1 cellular context compared by ENCODE assay signal in genomic region chr11:111334495-111335123, GRCh38.
A peak's percentile ranks its signal among the peaks of the same experiment; 100 is the strongest.
TF ChIP-seq lines count a peak whose summit lies in the region.

No MANE protein-coding gene starts in this region.

TF ChIP-seq in HepG2, 621 proteins besides CTCF, POLR2A, EP300 and RAD21 (continued from another document and continues in another):
- TF ChIP-seq ZMYM3 (CRISPR knock-in tag; IDR thresholded peaks at IDR 0.05) (peak; percentile 80), ZNF335 (CRISPR knock-in tag; IDR thresholded peaks at IDR 0.05) (no peak), MTA1 (CRISPR knock-in tag; IDR thresholded peaks at IDR 0.05; ENCODE audit: borderline replicate concordance) (peak; percentile 78; the same call in 1 of the 2 replicates), ZBTB8A (CRISPR knock-in tag; IDR thresholded peaks at IDR 0.05; ENCODE audit: borderline replicate concordance, low read depth) (no peak), AKAP8 (CRISPR knock-in tag; IDR thresholded peaks at IDR 0.05) (no peak), FOSL1 (CRISPR knock-in tag; IDR thresholded peaks at IDR 0.05; ENCODE audit: borderline replicate concordance) (no peak; the same call in 1 of the 2 replicates), PLSCR1 (CRISPR knock-in tag; IDR thresholded peaks at IDR 0.05; ENCODE audit: borderline replicate concordance) (no peak), HOXD1 (CRISPR knock-in tag; IDR thresholded peaks at IDR 0.05) (0 out of 2 replicates have a peak, but pooled peaks have one; percentile 27), SATB2 (CRISPR knock-in tag; IDR thresholded peaks at IDR 0.05) (no peak), CBX1 (IDR thresholded peaks at IDR 0.05; ENCODE audit: low read depth) (no peak), TSC22D2 (CRISPR knock-in tag; IDR thresholded peaks at IDR 0.05; ENCODE audit: borderline replicate concordance) (no peak), ZFY (CRISPR knock-in tag; IDR thresholded peaks at IDR 0.05) (peak; percentile 75), HNRNPL (IDR thresholded peaks at IDR 0.05; ENCODE audit: low read depth, low read length) (0 out of 2 replicates have a peak, but pooled peaks have one; percentile 20), ZNF672 (CRISPR knock-in tag; IDR thresholded peaks at IDR 0.05) (no peak), SRSF1 (optimal IDR thresholded peaks at IDR 0.05; ENCODE audit: low read depth, low read length) (no peak), ZNF709 (CRISPR knock-in tag; IDR thresholded peaks at IDR 0.05) (no peak; the same call in 1 of the 2 replicates), LRRFIP1 (CRISPR knock-in tag; conservative IDR thresholded peaks at IDR 0.05) (no peak), SIX1 (CRISPR knock-in tag; IDR thresholded peaks at IDR 0.05; ENCODE audit: borderline replicate concordance) (no peak; the same call in 1 of the 2 replicates), NFYB (CRISPR knock-in tag; IDR thresholded peaks at IDR 0.05) (no peak), MLLT10 (CRISPR knock-in tag; IDR thresholded peaks at IDR 0.05) (no peak), TFDP1 (CRISPR knock-in tag; IDR thresholded peaks at IDR 0.05; ENCODE audit: borderline replicate concordance) (peak; percentile 57; the same call in 1 of the 2 replicates), HOXA7 (CRISPR knock-in tag; IDR thresholded peaks at IDR 0.05) (no peak), HHEX (CRISPR knock-in tag; IDR thresholded peaks at IDR 0.05) (peak; percentile 14; the same call in 1 of the 2 replicates), ZNF10 (CRISPR knock-in tag; IDR thresholded peaks at IDR 0.05; ENCODE audit: borderline replicate concordance, low read depth) (no peak), ATAD3A (CRISPR knock-in tag; IDR thresholded peaks at IDR 0.05) (no peak), SP4 (CRISPR knock-in tag; IDR thresholded peaks at IDR 0.05) (peak; percentile 56; the same call in 1 of the 2 replicates), ZNF557 (CRISPR knock-in tag; IDR thresholded peaks at IDR 0.05) (peak; percentile 53; the same call in 1 of the 2 replicates), HBP1 (CRISPR knock-in tag; IDR thresholded peaks at IDR 0.05; ENCODE audit: low read depth) (no peak), ZGPAT (CRISPR knock-in tag; IDR thresholded peaks at IDR 0.05) (peak; percentile 93), RELA (CRISPR knock-in tag; IDR thresholded peaks at IDR 0.05) (no peak), RBM39 (IDR thresholded peaks at IDR 0.05; ENCODE audit: low read depth, low read length, poor library complexity, severe bottlenecking) (no peak), ZKSCAN5 (CRISPR knock-in tag; IDR thresholded peaks at IDR 0.05) (peak; percentile 21; the same call in 1 of the 2 replicates), TRIM24 (CRISPR knock-in tag; IDR thresholded peaks at IDR 0.05) (no peak), ZNF740 (CRISPR knock-in tag; IDR thresholded peaks at IDR 0.05) (no peak)
- TF ChIP-seq, protein P1, sequence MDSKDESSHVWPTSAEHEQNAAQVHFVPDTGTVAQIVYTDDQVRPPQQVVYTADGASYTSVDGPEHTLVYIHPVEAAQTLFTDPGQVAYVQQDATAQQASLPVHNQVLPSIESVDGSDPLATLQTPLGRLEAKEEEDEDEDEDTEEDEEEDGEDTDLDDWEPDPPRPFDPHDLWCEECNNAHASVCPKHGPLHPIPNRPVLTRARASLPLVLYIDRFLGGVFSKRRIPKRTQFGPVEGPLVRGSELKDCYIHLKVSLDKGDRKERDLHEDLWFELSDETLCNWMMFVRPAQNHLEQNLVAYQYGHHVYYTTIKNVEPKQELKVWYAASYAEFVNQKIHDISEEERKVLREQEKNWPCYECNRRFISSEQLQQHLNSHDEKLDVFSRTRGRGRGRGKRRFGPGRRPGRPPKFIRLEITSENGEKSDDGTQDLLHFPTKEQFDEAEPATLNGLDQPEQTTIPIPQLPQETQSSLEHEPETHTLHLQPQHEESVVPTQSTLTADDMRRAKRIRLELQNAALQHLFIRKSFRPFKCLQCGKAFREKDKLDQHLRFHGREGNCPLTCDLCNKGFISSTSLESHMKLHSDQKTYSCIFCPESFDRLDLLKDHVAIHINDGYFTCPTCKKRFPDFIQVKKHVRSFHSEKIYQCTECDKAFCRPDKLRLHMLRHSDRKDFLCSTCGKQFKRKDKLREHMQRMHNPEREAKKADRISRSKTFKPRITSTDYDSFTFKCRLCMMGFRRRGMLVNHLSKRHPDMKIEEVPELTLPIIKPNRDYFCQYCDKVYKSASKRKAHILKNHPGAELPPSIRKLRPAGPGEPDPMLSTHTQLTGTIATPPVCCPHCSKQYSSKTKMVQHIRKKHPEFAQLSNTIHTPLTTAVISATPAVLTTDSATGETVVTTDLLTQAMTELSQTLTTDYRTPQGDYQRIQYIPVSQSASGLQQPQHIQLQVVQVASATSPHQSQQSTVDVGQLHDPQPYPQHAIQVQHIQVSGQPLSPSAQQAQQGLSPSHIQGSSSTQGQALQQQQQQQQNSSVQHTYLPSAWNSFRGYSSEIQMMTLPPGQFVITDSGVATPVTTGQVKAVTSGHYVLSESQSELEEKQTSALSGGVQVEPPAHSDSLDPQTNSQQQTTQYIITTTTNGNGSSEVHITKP (CRISPR knock-in tag; IDR thresholded peaks at IDR 0.05; ENCODE audit: low read depth), result peak; percentile 68
- TF ChIP-seq, protein P2, sequence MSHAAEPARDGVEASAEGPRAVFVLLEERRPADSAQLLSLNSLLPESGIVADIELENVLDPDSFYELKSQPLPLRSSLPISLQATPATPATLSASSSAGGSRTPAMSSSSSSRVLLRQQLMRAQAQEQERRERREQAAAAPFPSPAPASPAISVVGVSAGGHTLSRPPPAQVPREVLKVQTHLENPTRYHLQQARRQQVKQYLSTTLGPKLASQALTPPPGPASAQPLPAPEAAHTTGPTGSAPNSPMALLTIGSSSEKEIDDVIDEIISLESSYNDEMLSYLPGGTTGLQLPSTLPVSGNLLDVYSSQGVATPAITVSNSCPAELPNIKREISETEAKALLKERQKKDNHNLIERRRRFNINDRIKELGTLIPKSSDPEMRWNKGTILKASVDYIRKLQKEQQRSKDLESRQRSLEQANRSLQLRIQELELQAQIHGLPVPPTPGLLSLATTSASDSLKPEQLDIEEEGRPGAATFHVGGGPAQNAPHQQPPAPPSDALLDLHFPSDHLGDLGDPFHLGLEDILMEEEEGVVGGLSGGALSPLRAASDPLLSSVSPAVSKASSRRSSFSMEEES (CRISPR knock-in tag; IDR thresholded peaks at IDR 0.05), result 0 out of 2 replicates have a peak, but pooled peaks have one; percentile 39
- TF ChIP-seq, protein P3, sequence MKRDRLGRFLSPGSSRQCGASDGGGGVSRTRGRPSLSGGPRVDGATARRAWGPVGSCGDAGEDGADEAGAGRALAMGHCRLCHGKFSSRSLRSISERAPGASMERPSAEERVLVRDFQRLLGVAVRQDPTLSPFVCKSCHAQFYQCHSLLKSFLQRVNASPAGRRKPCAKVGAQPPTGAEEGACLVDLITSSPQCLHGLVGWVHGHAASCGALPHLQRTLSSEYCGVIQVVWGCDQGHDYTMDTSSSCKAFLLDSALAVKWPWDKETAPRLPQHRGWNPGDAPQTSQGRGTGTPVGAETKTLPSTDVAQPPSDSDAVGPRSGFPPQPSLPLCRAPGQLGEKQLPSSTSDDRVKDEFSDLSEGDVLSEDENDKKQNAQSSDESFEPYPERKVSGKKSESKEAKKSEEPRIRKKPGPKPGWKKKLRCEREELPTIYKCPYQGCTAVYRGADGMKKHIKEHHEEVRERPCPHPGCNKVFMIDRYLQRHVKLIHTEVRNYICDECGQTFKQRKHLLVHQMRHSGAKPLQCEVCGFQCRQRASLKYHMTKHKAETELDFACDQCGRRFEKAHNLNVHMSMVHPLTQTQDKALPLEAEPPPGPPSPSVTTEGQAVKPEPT (CRISPR knock-in tag; IDR thresholded peaks at IDR 0.05; ENCODE audit: low read depth), result no peak
- TF ChIP-seq, protein P4, sequence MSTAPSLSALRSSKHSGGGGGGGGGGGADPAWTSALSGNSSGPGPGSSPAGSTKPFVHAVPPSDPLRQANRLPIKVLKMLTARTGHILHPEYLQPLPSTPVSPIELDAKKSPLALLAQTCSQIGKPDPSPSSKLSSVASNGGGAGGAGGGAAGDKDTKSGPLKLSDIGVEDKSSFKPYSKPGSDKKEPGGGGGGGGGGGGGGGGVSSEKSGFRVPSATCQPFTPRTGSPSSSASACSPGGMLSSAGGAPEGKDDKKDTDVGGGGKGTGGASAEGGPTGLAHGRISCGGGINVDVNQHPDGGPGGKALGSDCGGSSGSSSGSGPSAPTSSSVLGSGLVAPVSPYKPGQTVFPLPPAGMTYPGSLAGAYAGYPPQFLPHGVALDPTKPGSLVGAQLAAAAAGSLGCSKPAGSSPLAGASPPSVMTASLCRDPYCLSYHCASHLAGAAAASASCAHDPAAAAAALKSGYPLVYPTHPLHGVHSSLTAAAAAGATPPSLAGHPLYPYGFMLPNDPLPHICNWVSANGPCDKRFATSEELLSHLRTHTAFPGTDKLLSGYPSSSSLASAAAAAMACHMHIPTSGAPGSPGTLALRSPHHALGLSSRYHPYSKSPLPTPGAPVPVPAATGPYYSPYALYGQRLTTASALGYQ (CRISPR knock-in tag; IDR thresholded peaks at IDR 0.05), result peak; percentile 66
- TF ChIP-seq, protein P5, sequence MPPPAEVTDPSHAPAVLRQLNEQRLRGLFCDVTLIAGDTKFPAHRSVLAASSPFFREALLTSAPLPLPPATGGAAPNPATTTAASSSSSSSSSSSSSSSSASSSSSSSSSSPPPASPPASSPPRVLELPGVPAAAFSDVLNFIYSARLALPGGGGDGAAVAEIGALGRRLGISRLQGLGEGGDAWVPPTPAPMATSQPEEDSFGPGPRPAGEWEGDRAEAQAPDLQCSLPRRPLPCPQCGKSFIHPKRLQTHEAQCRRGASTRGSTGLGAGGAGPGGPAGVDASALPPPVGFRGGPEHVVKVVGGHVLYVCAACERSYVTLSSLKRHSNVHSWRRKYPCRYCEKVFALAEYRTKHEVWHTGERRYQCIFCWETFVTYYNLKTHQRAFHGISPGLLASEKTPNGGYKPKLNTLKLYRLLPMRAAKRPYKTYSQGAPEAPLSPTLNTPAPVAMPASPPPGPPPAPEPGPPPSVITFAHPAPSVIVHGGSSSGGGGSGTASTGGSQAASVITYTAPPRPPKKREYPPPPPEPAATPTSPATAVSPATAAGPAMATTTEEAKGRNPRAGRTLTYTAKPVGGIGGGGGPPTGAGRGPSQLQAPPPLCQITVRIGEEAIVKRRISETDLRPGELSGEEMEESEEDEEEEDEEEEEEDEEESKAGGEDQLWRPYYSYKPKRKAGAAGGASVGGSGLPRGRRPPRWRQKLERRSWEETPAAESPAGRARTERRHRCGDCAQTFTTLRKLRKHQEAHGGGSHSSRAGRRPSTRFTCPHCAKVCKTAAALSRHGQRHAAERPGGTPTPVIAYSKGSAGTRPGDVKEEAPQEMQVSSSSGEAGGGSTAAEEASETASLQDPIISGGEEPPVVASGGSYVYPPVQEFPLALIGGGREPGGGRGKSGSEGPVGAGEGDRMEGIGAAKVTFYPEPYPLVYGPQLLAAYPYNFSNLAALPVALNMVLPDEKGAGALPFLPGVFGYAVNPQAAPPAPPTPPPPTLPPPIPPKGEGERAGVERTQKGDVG (CRISPR knock-in tag; IDR thresholded peaks at IDR 0.05; ENCODE audit: borderline replicate concordance), result peak; percentile 42; the same call in 1 of the 2 replicates
